Comparison of ENCODE assay signal across 8 cellular contexts in the genomic region with DNA sequence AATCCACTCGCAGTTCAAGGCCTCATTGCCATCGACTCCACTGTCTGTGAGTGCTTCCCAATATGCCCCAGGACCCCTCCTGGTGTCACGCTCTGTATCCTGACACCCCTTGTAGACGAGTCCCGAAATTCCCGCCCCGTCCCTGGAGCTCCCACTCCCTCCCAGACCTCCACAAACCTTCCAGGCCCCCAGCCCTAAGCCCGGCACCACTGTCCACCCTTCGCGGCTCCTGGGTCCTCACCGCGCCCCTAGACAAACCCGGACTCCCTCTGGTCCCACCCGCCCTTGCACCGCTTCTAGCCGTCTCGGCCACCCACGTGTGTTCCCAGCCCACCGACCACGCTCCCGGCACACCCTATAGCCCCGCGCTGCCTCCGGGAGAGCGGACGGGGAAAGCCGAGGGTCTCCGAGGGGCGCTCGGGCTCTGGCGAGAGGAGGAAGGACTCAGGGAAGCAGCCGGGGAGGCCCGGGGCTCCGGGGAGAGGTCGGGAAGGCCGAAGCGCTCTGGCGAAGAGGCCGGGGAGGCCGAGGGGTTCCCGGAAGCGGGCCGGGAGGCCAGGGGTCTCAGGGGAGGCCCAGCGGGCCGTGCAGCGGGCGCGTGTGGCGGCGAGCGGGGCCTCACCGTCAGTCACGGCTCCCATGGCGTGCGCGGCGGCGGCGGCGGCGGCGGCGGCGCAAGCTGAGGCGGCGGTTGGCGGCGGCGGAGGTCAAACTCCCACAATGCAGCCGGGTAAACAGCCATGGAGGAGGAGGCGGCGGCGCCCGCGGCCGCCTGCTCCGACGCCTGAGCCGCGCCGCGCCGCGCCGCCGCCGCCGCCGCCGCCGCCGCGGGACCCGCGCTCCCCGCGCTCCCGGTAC. TPM values are rescaled to one million over a fixed set of nuclear protein-coding genes. Genes with fewer than 3 reads are reported as not detected.
A peak's percentile ranks its signal among the peaks of the same experiment; 100 is the strongest.
DNase-seq lines count a peak whose midpoint lies in the region; FAIRE-seq and TF ChIP-seq lines count a peak whose summit lies in the region.

A gene with protein sequence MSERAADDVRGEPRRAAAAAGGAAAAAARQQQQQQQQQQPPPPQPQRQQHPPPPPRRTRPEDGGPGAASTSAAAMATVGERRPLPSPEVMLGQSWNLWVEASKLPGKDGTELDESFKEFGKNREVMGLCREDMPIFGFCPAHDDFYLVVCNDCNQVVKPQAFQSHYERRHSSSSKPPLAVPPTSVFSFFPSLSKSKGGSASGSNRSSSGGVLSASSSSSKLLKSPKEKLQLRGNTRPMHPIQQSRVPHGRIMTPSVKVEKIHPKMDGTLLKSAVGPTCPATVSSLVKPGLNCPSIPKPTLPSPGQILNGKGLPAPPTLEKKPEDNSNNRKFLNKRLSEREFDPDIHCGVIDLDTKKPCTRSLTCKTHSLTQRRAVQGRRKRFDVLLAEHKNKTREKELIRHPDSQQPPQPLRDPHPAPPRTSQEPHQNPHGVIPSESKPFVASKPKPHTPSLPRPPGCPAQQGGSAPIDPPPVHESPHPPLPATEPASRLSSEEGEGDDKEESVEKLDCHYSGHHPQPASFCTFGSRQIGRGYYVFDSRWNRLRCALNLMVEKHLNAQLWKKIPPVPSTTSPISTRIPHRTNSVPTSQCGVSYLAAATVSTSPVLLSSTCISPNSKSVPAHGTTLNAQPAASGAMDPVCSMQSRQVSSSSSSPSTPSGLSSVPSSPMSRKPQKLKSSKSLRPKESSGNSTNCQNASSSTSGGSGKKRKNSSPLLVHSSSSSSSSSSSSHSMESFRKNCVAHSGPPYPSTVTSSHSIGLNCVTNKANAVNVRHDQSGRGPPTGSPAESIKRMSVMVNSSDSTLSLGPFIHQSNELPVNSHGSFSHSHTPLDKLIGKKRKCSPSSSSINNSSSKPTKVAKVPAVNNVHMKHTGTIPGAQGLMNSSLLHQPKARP (plus strand): TSS at position 718 of the 858 bp plus-strand sequence. CDS start 48,732 bp downstream, outside the sequence.
A gene (minus strand): TSS at position 656 of the 858 bp plus-strand sequence. CDS start 15 bp downstream, at position 641.

- DNase-seq in GM12891 (ENCODE audit: insufficient read length, low spot score): peak; percentile 56
- peak; percentile 15 for DNase-seq in H4 (ENCODE audit: low spot score)
- DNase-seq in M059J (ENCODE audit: low read depth): peak; percentile 45
- peak; percentile 54 for DNase-seq in activated CD4-positive, alpha-beta T cell treated with anti-CD3 and anti-CD28 coated beads for 1 hour
- peak; percentile 54 for DNase-seq in cerebellar cortex (ENCODE audit: low spot score)
- peak; percentile 72 for DNase-seq in kidney tubule cell (ENCODE audit: low spot score)
- DNase-seq in stimulated activated CD4-positive, alpha-beta T cell treated with anti-CD3 and anti-CD28 coated beads, Interleukin-1b, Interleukin-23, amount 100 ng/mL, for 24 hours (ENCODE audit: low read depth in 4 of 4, low spot score in 1 of 4): peak in 3 of 4 experiments; percentile 44 to 62 (median 45)
- no peak for DNase-seq in DMS79 (lab: John Stamatoyannopoulos, UW)

- peak; percentile 25; the same call in 1 of the 2 replicates for TF ChIP-seq POLR2A in GM12891 (IDR thresholded peaks at IDR 0.05; ENCODE audit: low read depth, low read length)

- FAIRE-seq in GM12891 (lab: Jason Lieb, UNC): peak; percentile 41

TF ChIP-seq in GM12891, 5 proteins besides CTCF, POLR2A, EP300 and RAD21:
- TF ChIP-seq PAX5 (IDR thresholded peaks at IDR 0.05; ENCODE audit: insufficient read depth, low read length, severe bottlenecking) (no peak), SPI1 (IDR thresholded peaks at IDR 0.05; ENCODE audit: low read depth, low read length) (no peak), POU2F2 (IDR thresholded peaks at IDR 0.05; ENCODE audit: low read depth, low read length) (no peak), POLR2AphosphoS5 (IDR thresholded peaks at IDR 0.05; ENCODE audit: low read depth, low read length) (no peak), TAF1 (IDR thresholded peaks at IDR 0.05; ENCODE audit: low read depth, low read length) (no peak)

RNA-seq across cellular contexts. Expression of the first gene that starts in this region (rescaled TPM):
- 4.7 TPM for polyA plus RNA-seq in GM12891 (2012; ENCODE audit: low read depth, missing spikeins)
- total RNA-seq in H4 (2014; rRNA removed; shearing (Covaris generic)): 3.7 and 4.0 TPM in 2 replicates
- total RNA-seq in M059J (2014; rRNA removed; shearing (Covaris generic)): 3.2 and 5.4 TPM in 2 replicates

RNA-seq across cellular contexts. Expression of the second gene that starts in this region (rescaled TPM):
- 95.4 TPM for polyA plus RNA-seq in GM12891 (2012; ENCODE audit: low read depth, missing spikeins)
- total RNA-seq in H4 (2014; rRNA removed; shearing (Covaris generic)): 80.1 and 81.8 TPM in 2 replicates
- 43.6 and 61.4 TPM in 2 replicates for total RNA-seq in M059J (2014; rRNA removed; shearing (Covaris generic))
